22 cellular contexts compared by ENCODE assay signal in the genomic region with DNA sequence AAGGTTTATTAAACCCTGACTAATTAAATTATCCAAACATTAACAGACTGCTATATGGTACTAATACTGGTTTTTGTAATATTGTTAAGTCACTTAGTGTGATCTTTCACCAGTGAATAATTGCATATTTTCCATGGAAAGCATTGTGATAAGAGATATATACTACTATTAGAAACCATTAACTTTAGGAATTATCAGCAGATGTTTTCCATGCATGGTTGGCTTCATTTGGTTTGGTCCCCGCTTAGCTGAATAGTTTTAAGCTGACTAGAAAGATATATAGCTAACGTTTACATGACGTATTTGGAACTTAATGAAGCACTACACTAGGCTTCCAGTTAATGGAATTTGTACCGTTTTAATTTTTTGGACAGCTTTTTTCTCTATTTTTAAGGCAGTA.
"Had no signal": no experiment of that assay in that cellular context is flagged by ENCODE, and none has a peak within 500 bp of the region (broad histone marks: within the 10 kb centered on the region; RNA-seq: fewer than 3 reads in every experiment).

No MANE protein-coding gene starts in this region.

- H3K9me3 ChIP-seq: gastroesophageal sphincter, heart left ventricle, lower lobe of right lung, ovary, prostate gland, right atrium auricular region, thoracic aorta, vagina had no signal

- H3K36me3 ChIP-seq: gastroesophageal sphincter, heart left ventricle, lower lobe of right lung, ovary, prostate gland, right atrium auricular region, thoracic aorta, vagina had no signal

- DNase-seq: activated CD4-positive, alpha-beta T cell treated with anti-CD3 and anti-CD28 coated beads for 36 hours; activated CD4-positive, alpha-beta T cell treated with anti-CD3 and anti-CD28 coated beads, Interleukin-2, amount 50 U/mL, for 48 hours; activated CD8-positive, alpha-beta memory T cell treated with anti-CD3 and anti-CD28 coated beads, Interleukin-2, amount 50 U/mL, for 48 hours; activated naive CD4-positive, alpha-beta T cell treated with Interleukin-2 at 50 U/mL for 16 hours; activated naive CD8-positive, alpha-beta T cell treated with anti-CD3 and anti-CD28 coated beads for 36 hours; activated T-cell treated with anti-CD3 and anti-CD28 coated beads, Interleukin-2, amount 50 U/mL, for 48 hours; cortex of kidney; heart left ventricle; islet precursor cell; lower lobe of right lung; naive thymus-derived CD4-positive, alpha-beta T cell; ovary; stimulated activated CD4-positive, alpha-beta T cell treated with anti-CD3 and anti-CD28 coated beads, Interleukin-4, amount 100 ng/mL, for 24 hours; stimulated activated naive CD4-positive, alpha-beta T cell treated with Interleukin-2 at 50 U/mL for 16 hours; T-helper 9 cell had no signal

- H3K4me3 ChIP-seq: gastroesophageal sphincter, heart left ventricle, lower lobe of right lung, ovary, prostate gland, right atrium auricular region, thoracic aorta, vagina had no signal

- H3K27me3 ChIP-seq: gastroesophageal sphincter, heart left ventricle, ovary, right atrium auricular region, vagina had no signal

- H3K4me1 ChIP-seq: prostate gland had no signal

- ATAC-seq: activated CD4-positive, alpha-beta T cell treated with anti-CD3 and anti-CD28 coated beads for 36 hours; gastroesophageal sphincter; heart left ventricle; left lobe of liver; lower lobe of right lung; naive thymus-derived CD4-positive, alpha-beta T cell; WTC11 had no signal
